Comparison of ENCODE assay signal across 16 cellular contexts in the genomic region with DNA sequence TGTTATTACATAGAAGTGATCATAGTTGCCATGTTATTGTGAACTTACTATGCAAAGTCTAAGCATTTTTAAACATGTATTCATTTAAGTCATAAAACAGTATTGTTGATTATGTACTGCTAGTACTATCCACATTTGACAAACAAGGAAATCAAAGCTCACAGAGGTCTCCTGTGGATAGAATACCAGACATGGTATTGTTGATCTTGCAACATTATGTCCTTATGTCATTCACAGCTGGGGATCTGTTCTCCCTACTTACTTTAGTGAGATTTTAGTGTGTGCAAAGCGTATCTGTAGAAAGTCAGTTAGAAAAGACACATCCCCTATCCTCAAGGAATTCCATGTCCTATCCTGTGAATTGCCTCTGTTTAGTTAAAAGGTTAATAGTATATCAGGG.
"Had no signal": no experiment of that assay in that cellular context is flagged by ENCODE, and none has a peak within 500 bp of the region (broad histone marks: within the 10 kb centered on the region; RNA-seq: fewer than 3 reads in every experiment).

No MANE protein-coding gene starts in this region.

- H3K27ac Mint-ChIP-seq: activated naive CD4-positive, alpha-beta T cell treated with anti-CD3 and anti-CD28 coated beads for 36 hours; activated T-helper 17 cell treated with anti-CD3 and anti-CD28 coated beads, Interleukin-2, amount 50 U/mL, for 72 hours; stimulated activated naive B cell treated with anti-CD40 and anti-IgM and Interleukin-4, amounts not matched to agents 10 μg/mL and 1 μg/mL and 100 μg/mL, for 72 hours had no signal

- H3K36me3 ChIP-seq: heart left ventricle, lower lobe of right lung, thyroid gland, WERI-Rb-1 had no signal

- H3K9me3 ChIP-seq: heart left ventricle, lower lobe of right lung, psoas muscle, thyroid gland had no signal

- H3K9me3 Mint-ChIP-seq: activated naive CD4-positive, alpha-beta T cell treated with anti-CD3 and anti-CD28 coated beads for 36 hours; activated T-helper 17 cell treated with anti-CD3 and anti-CD28 coated beads, Interleukin-2, amount 50 U/mL, for 72 hours; neural crest cell; stimulated activated naive B cell treated with anti-CD40 and anti-IgM and Interleukin-4, amounts not matched to agents 10 μg/mL and 1 μg/mL and 100 μg/mL, for 72 hours had no signal

- H3K27me3 ChIP-seq: heart left ventricle, thyroid gland had no signal

- H3K4me3 ChIP-seq: heart left ventricle, lower lobe of right lung, psoas muscle, thyroid gland had no signal

- H3K27me3 Mint-ChIP-seq: activated T-helper 17 cell treated with anti-CD3 and anti-CD28 coated beads, Interleukin-2, amount 50 U/mL, for 72 hours; stimulated activated naive B cell treated with anti-CD40 and anti-IgM and Interleukin-4, amounts not matched to agents 10 μg/mL and 1 μg/mL and 100 μg/mL, for 72 hours had no signal

- H3K4me1 ChIP-seq: lower lobe of right lung, psoas muscle, thyroid gland had no signal

- DNase-seq: activated CD4-positive, alpha-beta T cell treated with anti-CD3 and anti-CD28 coated beads, Interleukin-2, amount 50 U/mL, for 48 hours; activated naive CD4-positive, alpha-beta T cell treated with anti-CD3 and anti-CD28 coated beads for 36 hours; heart left ventricle; immature natural killer cell; lower lobe of right lung; psoas muscle; stimulated activated CD4-positive, alpha-beta T cell treated with anti-CD3 and anti-CD28 coated beads, Interleukin-12 subunit alpha, Interleukin-12 subunit beta, amount 100 ng/mL, for 4 hours; stimulated activated CD4-positive, alpha-beta T cell treated with anti-CD3 and anti-CD28 coated beads, Interleukin-2, amount 100 ng/mL, for 48 hours; stimulated activated naive B cell treated with anti-CD40 and anti-IgM and Interleukin-4, amounts not matched to agents 10 μg/mL and 1 μg/mL and 100 μg/mL, for 72 hours; T-helper 9 cell; thyroid gland; WERI-Rb-1 had no signal

- H3K27ac ChIP-seq: heart left ventricle, lower lobe of right lung, psoas muscle, thyroid gland, WERI-Rb-1 had no signal

- ATAC-seq: activated T-helper 17 cell treated with anti-CD3 and anti-CD28 coated beads, Interleukin-2, amount 50 U/mL, for 72 hours; esophagus mucosa; heart left ventricle; lower lobe of right lung; psoas muscle; sciatic nerve; stimulated activated naive B cell treated with anti-CD40 and anti-IgM and Interleukin-4, amounts not matched to agents 10 μg/mL and 1 μg/mL and 100 μg/mL, for 72 hours had no signal

- H3K4me3 Mint-ChIP-seq: activated naive CD4-positive, alpha-beta T cell treated with anti-CD3 and anti-CD28 coated beads for 36 hours; activated T-helper 17 cell treated with anti-CD3 and anti-CD28 coated beads, Interleukin-2, amount 50 U/mL, for 72 hours; neural crest cell; stimulated activated naive B cell treated with anti-CD40 and anti-IgM and Interleukin-4, amounts not matched to agents 10 μg/mL and 1 μg/mL and 100 μg/mL, for 72 hours had no signal
